ENCODE assay signal across 11 cellular contexts in genomic region chr6:25193865-25194679, GRCh38.
DNase-seq lines count a peak whose midpoint lies in the region; ATAC-seq and TF ChIP-seq lines count a peak whose summit lies in the region.
"Had no signal": no experiment of that assay in that cellular context is flagged by ENCODE, and none has a peak within 500 bp of the region (broad histone marks: within the 10 kb centered on the region; RNA-seq: fewer than 3 reads in every experiment).

No MANE protein-coding gene starts in this region.

- ATAC-seq in foreskin keratinocyte = peak; percentile 29
- ATAC-seq: Panc1 had no signal

- no peak for TF ChIP-seq RAD21 in SK-N-SH (IDR thresholded peaks at IDR 0.05; ENCODE audit: low read length)

- no peaks in the 10 kb centered on the region for H4K20me1 ChIP-seq in SK-N-SH (ENCODE audit: insufficient read depth)

- H3K9ac ChIP-seq in SK-N-SH (peak overlapping the region; percentile 82), rectal smooth muscle tissue (ENCODE audit: low read length) (no peak overlapping the region)

- no peaks in the 10 kb centered on the region for H3K27me3 ChIP-seq in SK-N-SH (ENCODE audit: insufficient read depth)
- no peaks in the 10 kb centered on the region for H3K27me3 ChIP-seq in foreskin keratinocyte
- no peaks in the 10 kb centered on the region for H3K27me3 ChIP-seq in rectal smooth muscle tissue (ENCODE audit: control insufficient read depth, insufficient read depth, low read length)

- H3K36me3 ChIP-seq in SK-N-SH (replicated peaks in 1 of 2; ENCODE audit: control insufficient read depth in 1 of 2, insufficient read depth in 2 of 2, low read length in 1 of 2) = no peaks in the 10 kb centered on the region
- H3K36me3 ChIP-seq in rectal smooth muscle tissue (ENCODE audit: control insufficient read depth, insufficient read depth, low read length) = no peaks in the 10 kb centered on the region

- H3K79me2 ChIP-seq in SK-N-SH (ENCODE audit: insufficient read depth) = no peaks in the 10 kb centered on the region

- H2AFZ ChIP-seq in SK-N-SH (ENCODE audit: low read depth) = peak overlapping the region; percentile 50; the same call in 1 of the 2 replicates

- DNase-seq in A172 (ENCODE audit: low spot score) (peak; percentile 2), SK-N-SH (no peak), foreskin keratinocyte (no peak), NCI-H2029 (lab: John Stamatoyannopoulos, UW) (no peak), NCI-H187 treated with DMSO at 0.1 percent for 48 hours (lab: John Stamatoyannopoulos, UW) (no peak), GOT3 (lab: John Stamatoyannopoulos, UW) (no peak), NCI-H774 (lab: John Stamatoyannopoulos, UW) (no peak)
- DNase-seq: 8988T, head of caudate nucleus had no signal

- POLR2A ChIA-PET in SK-N-SH (lab: Yijun Ruan, JAX) = no interaction called here

- no peaks in the 10 kb centered on the region for H3K9me2 ChIP-seq in SK-N-SH

- H3K9me3 ChIP-seq in SK-N-SH = no peaks in the 10 kb centered on the region

- peaks cover 7 to 29% of the 10 kb centered on the region in 2 experiments for H3K4me1 ChIP-seq in SK-N-SH (ENCODE audit: control insufficient read depth in 1 of 2, insufficient read depth in 2 of 2, low read depth in 1 of 2, low read length in 1 of 2)
- H3K4me1 ChIP-seq in foreskin keratinocyte = peaks cover 16% of the 10 kb centered on the region
- H3K4me1 ChIP-seq in rectal smooth muscle tissue (ENCODE audit: control insufficient read depth, insufficient read depth, low read length) = no peaks in the 10 kb centered on the region

- TF ChIP-seq CTCF in SK-N-SH (IDR thresholded peaks at IDR 0.05) (no peak), foreskin keratinocyte (conservative IDR thresholded peaks at IDR 0.05) (no peak)

- H3F3A ChIP-seq in SK-N-SH (replicated peaks; ENCODE audit: insufficient read depth) = peaks cover 41% of the 10 kb centered on the region

- H3K27ac ChIP-seq in SK-N-SH (ENCODE audit: low read depth in 2 of 2, low read length in 1 of 2) = peak overlapping the region; percentile 95 to 100
- peak overlapping the region; percentile 39 for H3K27ac ChIP-seq in foreskin keratinocyte
- H3K27ac ChIP-seq in rectal smooth muscle tissue (ENCODE audit: low read depth, low read length) = peak overlapping the region; percentile 42

- H3K4me3 ChIP-seq in SK-N-SH (ENCODE audit: low read depth in 2 of 2, low read length in 1 of 2) = no peak overlapping the region; a peak in 1 of 4 replicates
- H3K4me3 ChIP-seq in rectal smooth muscle tissue (ENCODE audit: low read length) = no peak overlapping the region

- CTCF ChIA-PET in SK-N-SH (lab: Yijun Ruan, JAX) = interaction anchor here (1.0 to 2.4 kb wide), 5 partner anchors 16 to 362 kb away, joined by 3 to 7 read pairs (median 3); no protein-coding TSS in a partner anchor

- TF ChIP-seq EP300 in SK-N-SH (IDR thresholded peaks at IDR 0.05; ENCODE audit: borderline replicate concordance in 1 of 2, low read depth in 1 of 2, low read length in 1 of 2) = no peak

- WGBS in SK-N-SH (ENCODE audit: low lambda C conversion rate) = 72% methylated on average over 9 of the region's 9 CpGs

- peak overlapping the region; percentile 35; the same call in 1 of the 2 replicates for H3K4me2 ChIP-seq in SK-N-SH

TF ChIP-seq in SK-N-SH, 30 proteins besides CTCF, POLR2A, EP300 and RAD21:
- TF ChIP-seq, protein P1, sequence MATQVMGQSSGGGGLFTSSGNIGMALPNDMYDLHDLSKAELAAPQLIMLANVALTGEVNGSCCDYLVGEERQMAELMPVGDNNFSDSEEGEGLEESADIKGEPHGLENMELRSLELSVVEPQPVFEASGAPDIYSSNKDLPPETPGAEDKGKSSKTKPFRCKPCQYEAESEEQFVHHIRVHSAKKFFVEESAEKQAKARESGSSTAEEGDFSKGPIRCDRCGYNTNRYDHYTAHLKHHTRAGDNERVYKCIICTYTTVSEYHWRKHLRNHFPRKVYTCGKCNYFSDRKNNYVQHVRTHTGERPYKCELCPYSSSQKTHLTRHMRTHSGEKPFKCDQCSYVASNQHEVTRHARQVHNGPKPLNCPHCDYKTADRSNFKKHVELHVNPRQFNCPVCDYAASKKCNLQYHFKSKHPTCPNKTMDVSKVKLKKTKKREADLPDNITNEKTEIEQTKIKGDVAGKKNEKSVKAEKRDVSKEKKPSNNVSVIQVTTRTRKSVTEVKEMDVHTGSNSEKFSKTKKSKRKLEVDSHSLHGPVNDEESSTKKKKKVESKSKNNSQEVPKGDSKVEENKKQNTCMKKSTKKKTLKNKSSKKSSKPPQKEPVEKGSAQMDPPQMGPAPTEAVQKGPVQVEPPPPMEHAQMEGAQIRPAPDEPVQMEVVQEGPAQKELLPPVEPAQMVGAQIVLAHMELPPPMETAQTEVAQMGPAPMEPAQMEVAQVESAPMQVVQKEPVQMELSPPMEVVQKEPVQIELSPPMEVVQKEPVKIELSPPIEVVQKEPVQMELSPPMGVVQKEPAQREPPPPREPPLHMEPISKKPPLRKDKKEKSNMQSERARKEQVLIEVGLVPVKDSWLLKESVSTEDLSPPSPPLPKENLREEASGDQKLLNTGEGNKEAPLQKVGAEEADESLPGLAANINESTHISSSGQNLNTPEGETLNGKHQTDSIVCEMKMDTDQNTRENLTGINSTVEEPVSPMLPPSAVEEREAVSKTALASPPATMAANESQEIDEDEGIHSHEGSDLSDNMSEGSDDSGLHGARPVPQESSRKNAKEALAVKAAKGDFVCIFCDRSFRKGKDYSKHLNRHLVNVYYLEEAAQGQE (IDR thresholded peaks at IDR 0.05; ENCODE audit: low read depth, low read length) = no peak
- TF ChIP-seq EZH2phosphoT487 (IDR thresholded peaks at IDR 0.05; ENCODE audit: borderline replicate concordance, low read depth) (no peak), YY1 (IDR thresholded peaks at IDR 0.05; ENCODE audit: low read depth) (no peak), NFIC (IDR thresholded peaks at IDR 0.05; ENCODE audit: borderline replicate concordance) (no peak), MAX (IDR thresholded peaks at IDR 0.05; ENCODE audit: low read depth) (no peak), TAF1 (IDR thresholded peaks at IDR 0.05; ENCODE audit: borderline replicate concordance, low read depth, low read length) (no peak), RCOR1 (IDR thresholded peaks at IDR 0.05; ENCODE audit: low read length) (no peak), NRF1 (IDR thresholded peaks at IDR 0.05; ENCODE audit: low read depth, low read length) (no peak), POLR2AphosphoS5 (IDR thresholded peaks at IDR 0.05; ENCODE audit: low read depth, low read length) (no peak), TEAD4 (IDR thresholded peaks at IDR 0.05; ENCODE audit: borderline replicate concordance, insufficient read depth) (no peak), TCF12 (IDR thresholded peaks at IDR 0.05) (no peak), FOSL2 (IDR thresholded peaks at IDR 0.05; ENCODE audit: borderline replicate concordance, low read depth) (no peak), FOXJ3 (CRISPR knock-in tag; IDR thresholded peaks at IDR 0.05) (no peak), MEF2A (IDR thresholded peaks at IDR 0.05; ENCODE audit: borderline replicate concordance, low read depth) (no peak), FOXM1 (IDR thresholded peaks at IDR 0.05; ENCODE audit: low read depth) (no peak), USF2 (IDR thresholded peaks at IDR 0.05; ENCODE audit: borderline replicate concordance, low read depth, low read length) (no peak), GATA2 (CRISPR knock-in tag; IDR thresholded peaks at IDR 0.05) (no peak)

Comparison
In these comparisons a context has a peak if more than half of its experiments do, and no peak if none do; other contexts are left out.
1. H3K27ac ChIP-seq: peak in every context shown above with its lines; median percentile 98 in SK-N-SH; 42 in rectal smooth muscle tissue; 39 in foreskin keratinocyte.